Comparison of ENCODE assay signal across 29 cellular contexts in the genomic region with DNA sequence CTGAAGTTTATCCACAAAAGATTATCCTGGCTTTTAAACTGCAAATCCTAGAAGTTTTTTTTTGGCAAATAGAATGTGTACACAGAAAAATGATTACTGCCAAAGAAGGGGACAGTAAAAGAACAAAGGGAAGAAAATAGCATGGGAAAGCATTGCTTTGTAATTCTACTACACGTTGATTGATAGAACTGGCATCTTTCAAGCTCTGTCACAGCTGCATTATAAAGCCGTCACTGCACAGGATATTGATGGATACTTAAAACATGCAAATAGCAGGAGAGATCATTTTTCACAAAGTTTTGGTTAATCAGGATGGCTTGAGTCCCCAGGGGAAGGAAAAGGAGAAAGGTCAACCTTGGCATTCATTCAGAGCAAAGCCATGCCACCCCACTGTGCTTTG.
"Had no signal": no experiment of that assay in that cellular context is flagged by ENCODE, and none has a peak within 500 bp of the region (broad histone marks: within the 10 kb centered on the region; RNA-seq: fewer than 3 reads in every experiment).

No MANE protein-coding gene starts in this region.

- H3K27ac Mint-ChIP-seq: immature natural killer cell; mesothelial cell of epicardium; naive B cell; natural killer cell; nephron progenitor cell; stimulated activated effector memory CD8-positive, alpha-beta T cell treated with anti-CD3 and anti-CD28 coated beads, Interleukin-12 subunit alpha, Interleukin-12 subunit beta, amount 100 ng/mL, for 72 hours; stimulated activated naive CD8-positive, alpha-beta T cell treated with anti-CD3 and anti-CD28 coated beads, Interleukin-15, Interleukin-2, amounts not matched to agents 100 ng/mL and 50 ng/mL, for 24 hours had no signal

- H3K36me3 ChIP-seq: left ventricle myocardium inferior, pancreas, prostate gland, suprapubic skin, thoracic aorta, tibial artery, upper lobe of right lung had no signal

- H3K27me3 Mint-ChIP-seq: naive B cell; stimulated activated naive CD8-positive, alpha-beta T cell treated with anti-CD3 and anti-CD28 coated beads, Interleukin-15, Interleukin-2, amounts not matched to agents 100 ng/mL and 50 ng/mL, for 24 hours had no signal

- H3K9me3 Mint-ChIP-seq: nephron progenitor cell had no signal

- H3K27me3 ChIP-seq: pancreas, suprapubic skin, tibial artery, upper lobe of right lung had no signal

- H3K9me3 ChIP-seq: pancreas, prostate gland, suprapubic skin, thoracic aorta, upper lobe of right lung had no signal

- H3K4me1 ChIP-seq: left ventricle myocardium inferior, pancreas, prostate gland, suprapubic skin, tibial artery, upper lobe of right lung had no signal

- H3K4me3 ChIP-seq: left ventricle myocardium inferior, lung, pancreas, prostate gland, skin epidermis, suprapubic skin, thoracic aorta, tibial artery, upper lobe of right lung had no signal

- ATAC-seq: natural killer cell; pancreas; right cardiac atrium; sciatic nerve; stimulated activated effector memory CD8-positive, alpha-beta T cell treated with anti-CD3 and anti-CD28 coated beads, Interleukin-12 subunit alpha, Interleukin-12 subunit beta, amount 100 ng/mL, for 72 hours; upper lobe of right lung had no signal

- H3K4me3 Mint-ChIP-seq: immature natural killer cell; mesothelial cell of epicardium; natural killer cell; nephron progenitor cell; stimulated activated effector memory CD8-positive, alpha-beta T cell treated with anti-CD3 and anti-CD28 coated beads, Interleukin-12 subunit alpha, Interleukin-12 subunit beta, amount 100 ng/mL, for 72 hours; stimulated activated naive CD8-positive, alpha-beta T cell treated with anti-CD3 and anti-CD28 coated beads, Interleukin-15, Interleukin-2, amounts not matched to agents 100 ng/mL and 50 ng/mL, for 24 hours had no signal

- H3K27ac ChIP-seq: left ventricle myocardium inferior, pancreas, prostate gland, skin epidermis, suprapubic skin, thoracic aorta, tibial artery, upper lobe of right lung had no signal

- DNase-seq: hippocampal formation; immature natural killer cell; kidney; left ventricle myocardium inferior; mesendoderm; naive B cell; natural killer cell; nephron progenitor cell; nucleus accumbens; pancreas; posterior cingulate gyrus; retina; right cardiac atrium; stimulated activated CD4-positive, alpha-beta T cell treated with anti-CD3 and anti-CD28 coated beads, Interleukin-12 subunit alpha, Interleukin-12 subunit beta, amount 100 ng/mL, for 4 hours; stimulated activated CD4-positive, alpha-beta T cell treated with anti-CD3 and anti-CD28 coated beads, Interleukin-15, amount 100 ng/mL, for 24 hours; stimulated activated CD4-positive, alpha-beta T cell treated with anti-CD3 and anti-CD28 coated beads, Interleukin-4, amount 100 ng/mL, for 24 hours; stimulated activated naive CD4-positive, alpha-beta T cell; tibial artery; trophoblast cell; upper lobe of right lung had no signal

- H3K36me3 Mint-ChIP-seq: immature natural killer cell; mesothelial cell of epicardium; naive B cell; natural killer cell; stimulated activated effector memory CD8-positive, alpha-beta T cell treated with anti-CD3 and anti-CD28 coated beads, Interleukin-12 subunit alpha, Interleukin-12 subunit beta, amount 100 ng/mL, for 72 hours had no signal

- H3K4me1 Mint-ChIP-seq: immature natural killer cell; mesothelial cell of epicardium; naive B cell; natural killer cell; stimulated activated effector memory CD8-positive, alpha-beta T cell treated with anti-CD3 and anti-CD28 coated beads, Interleukin-12 subunit alpha, Interleukin-12 subunit beta, amount 100 ng/mL, for 72 hours had no signal
